Comparison of ENCODE assay signal across 11 cellular contexts in the genomic region with DNA sequence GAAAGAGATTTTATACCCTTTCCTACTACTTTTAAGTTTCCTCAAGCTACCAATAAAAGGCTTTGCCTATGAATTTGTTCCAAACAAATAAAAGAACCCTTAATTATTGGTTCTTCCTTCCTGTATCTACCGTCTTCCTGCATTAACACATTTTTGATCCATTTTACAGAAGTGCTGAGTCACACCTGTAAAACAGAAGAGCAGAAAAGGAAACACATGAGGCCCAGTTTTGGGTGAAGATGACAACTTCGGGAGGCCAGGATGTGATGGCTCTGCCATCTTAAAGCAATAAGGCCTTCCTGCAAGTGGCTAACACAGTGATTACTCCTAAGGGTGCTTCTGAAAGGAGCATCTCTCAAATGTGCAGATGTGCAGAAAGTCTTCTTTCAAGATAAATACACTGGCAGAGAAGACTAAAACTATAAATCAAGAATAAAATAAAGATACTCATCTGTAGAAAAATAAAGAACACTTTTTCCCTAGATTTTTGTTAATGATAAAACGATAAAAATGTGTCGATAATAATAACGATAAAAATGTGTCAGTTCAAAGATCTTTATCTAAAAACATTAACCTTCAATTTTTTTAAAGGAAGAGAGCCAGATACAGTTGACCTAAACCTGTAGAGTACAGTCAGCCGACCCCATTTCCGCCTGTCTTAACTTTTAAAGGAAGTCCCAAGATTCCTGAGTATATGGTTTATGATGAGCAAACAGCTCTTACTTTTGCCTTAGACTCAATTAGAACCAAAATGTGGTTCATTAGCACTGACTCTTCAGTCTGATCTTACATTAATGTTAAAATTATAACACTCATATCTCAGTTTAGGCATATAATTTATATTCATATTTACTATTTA.
DNase-seq lines count a peak whose midpoint lies in the region; ATAC-seq and TF ChIP-seq lines count a peak whose summit lies in the region.
"Had no signal": no experiment of that assay in that cellular context is flagged by ENCODE, and none has a peak within 500 bp of the region (broad histone marks: within the 10 kb centered on the region; RNA-seq: fewer than 3 reads in every experiment).

No MANE protein-coding gene starts in this region.

- POLR2A ChIA-PET in A673 (lab: Charles Lee; ENCODE audit: low non-redundant PET): no interaction called here

- ATAC-seq in effector memory CD8-positive, alpha-beta T cell (replicated peaks): no peak
- no peak for ATAC-seq in omental fat pad (ENCODE audit: low FRiP score)

- CTCF ChIA-PET in A673 (lab: Charles Lee): no interaction called here

- H3K27me3 ChIP-seq in A673 (replicated peaks; ENCODE audit: insufficient read depth, low read depth, low read length, poor library complexity) (no peaks in the 10 kb centered on the region), WERI-Rb-1 (ENCODE audit: insufficient read depth, low read depth, severe bottlenecking) (no peaks in the 10 kb centered on the region)

- H3K36me3 ChIP-seq in A673 (ENCODE audit: insufficient read depth, low read length, poor library complexity, severe bottlenecking): no peaks in the 10 kb centered on the region
- peaks cover 1% of the 10 kb centered on the region; the same call in 1 of the 2 replicates for H3K36me3 ChIP-seq in WERI-Rb-1
- H3K36me3 ChIP-seq: prostate gland had no signal

- H3K4me1 ChIP-seq in A673 (ENCODE audit: insufficient read depth, low read length, poor library complexity, severe bottlenecking): peaks cover 15% of the 10 kb centered on the region
- H3K4me1 ChIP-seq: prostate gland had no signal

- H3K4me3 ChIP-seq in A673 (ENCODE audit: low read depth, low read length, poor library complexity, severe bottlenecking) (no peak overlapping the region), WERI-Rb-1 (ENCODE audit: low read depth, low read length) (no peak overlapping the region)
- H3K4me3 ChIP-seq: prostate gland had no signal

- no peaks in the 10 kb centered on the region for H3K9me3 Mint-ChIP-seq in effector memory CD8-positive, alpha-beta T cell

- peak overlapping the region; percentile 32 to 35 for H3K27ac Mint-ChIP-seq in effector memory CD8-positive, alpha-beta T cell

- no peaks in the 10 kb centered on the region for H3K27me3 Mint-ChIP-seq in effector memory CD8-positive, alpha-beta T cell

- H3K9me3 ChIP-seq in A673 (ENCODE audit: low read depth, low read length, poor library complexity, severe bottlenecking) (no peaks in the 10 kb centered on the region), WERI-Rb-1 (ENCODE audit: severe bottlenecking) (no peaks in the 10 kb centered on the region)
- H3K9me3 ChIP-seq: prostate gland had no signal

- BruUV-seq in A673 (replicated peaks; lab: Mats Ljungman, UMichigan): no TSS peak

- no peak overlapping the region for H3K4me3 Mint-ChIP-seq in effector memory CD8-positive, alpha-beta T cell

- TF ChIP-seq CTCF in A673 (conservative IDR thresholded peaks at IDR 0.05; ENCODE audit: low read depth, low read length) (no peak), WERI-Rb-1 (IDR thresholded peaks at IDR 0.05; ENCODE audit: low read depth, low read length) (no peak), omental fat pad (IDR thresholded peaks at IDR 0.05) (no peak)

- intact Hi-C loops in A673 (cut with micrococcal nuclease; ENCODE audit: unreplicated experiment): no loop called here

- H3K4me1 Mint-ChIP-seq in effector memory CD8-positive, alpha-beta T cell (ENCODE audit: low read depth in 2 of 2): peaks cover 29 to 31% of the 10 kb centered on the region in 2 donors

- H3K27ac ChIP-seq in A673 (ENCODE audit: low read depth, low read length, poor library complexity, severe bottlenecking) (peak overlapping the region; percentile 34), WERI-Rb-1 (no peak overlapping the region)
- H3K27ac ChIP-seq: prostate gland had no signal

- peaks cover 6% of the 10 kb centered on the region for H3K36me3 Mint-ChIP-seq in effector memory CD8-positive, alpha-beta T cell (ENCODE audit: insufficient read depth)

- DNase-seq in A673 (ENCODE audit: low spot score) (peak; percentile 31), GDM1 (lab: John Stamatoyannopoulos, UW) (peak; percentile 20), RPMI7951 (ENCODE audit: low read depth) (peak; percentile 32), NCI-H128 (lab: John Stamatoyannopoulos, UW; ENCODE audit: unreplicated experiment) (no peak), OCI-M2 (lab: John Stamatoyannopoulos, UW; ENCODE audit: unreplicated experiment) (no peak), WERI-Rb-1 (no peak), omental fat pad (ENCODE audit: low spot score) (no peak)
- no peak for DNase-seq in effector memory CD8-positive, alpha-beta T cell
- DNase-seq: activated gamma-delta T cell, NCI-H1694 treated with DMSO at 0.1 percent for 48 hours had no signal

Comparison
In these comparisons a context has a peak if more than half of its experiments do, and no peak if none do; other contexts are left out.
1. DNase-seq: peak in A673 (single experiment), GDM1 (single experiment) and RPMI7951 (single experiment); none in effector memory CD8-positive, alpha-beta T cell (0 of 3), NCI-H128 (single experiment), OCI-M2 (single experiment), WERI-Rb-1 (single experiment) and omental fat pad (single experiment).